ENCODE assay signal across 3 cellular contexts in genomic region chr11:22001803-22002202, GRCh38.
DNase-seq lines count a peak whose midpoint lies in the region; ATAC-seq and TF ChIP-seq lines count a peak whose summit lies in the region.
"Not testable (repeated sequence)": the region's sequence is repeated elsewhere in the genome, so short reads cannot be mapped to it uniquely, and the experiment has no call there.

No MANE protein-coding gene starts in this region.

- not testable (repeated sequence) for DNase-seq in endodermal cell; left lobe of liver (ENCODE audit: low spot score); right lobe of liver

- H3K27ac Mint-ChIP-seq in endodermal cell, result not testable (repeated sequence)

- intact Hi-C loops in right lobe of liver (cut with DNase I), result not testable (repeated sequence)

- H3K4me1 ChIP-seq in endodermal cell (ENCODE audit: control insufficient read depth, insufficient read depth, low read length); right lobe of liver: not testable (repeated sequence)

- 73 to 96% methylated on average over 2 to 6 of the region's 6 CpGs for WGBS in endodermal cell (ENCODE audit: insufficient coverage in 1 of 2, insufficient read length in 1 of 2), 2 experiments
- WGBS in right lobe of liver (ENCODE audit: insufficient coverage, low coverage, low lambda C conversion rate, missing lambda C conversion rate), result 39% methylated on average over 5 of the region's 6 CpGs

- H3K4me3 Mint-ChIP-seq in endodermal cell, result not testable (repeated sequence)

- not testable (repeated sequence) for H3K27me3 Mint-ChIP-seq in endodermal cell (ENCODE audit: insufficient read depth)

- H3K4me3 ChIP-seq in endodermal cell (ENCODE audit: low read length), result peak overlapping the region; percentile 18
- not testable (repeated sequence) for H3K4me3 ChIP-seq in right lobe of liver

- H3K4me1 Mint-ChIP-seq in endodermal cell, result not testable (repeated sequence)

- not testable (repeated sequence) for H3K27me3 ChIP-seq in endodermal cell (ENCODE audit: control insufficient read depth, insufficient read depth, low read length, poor library complexity, severe bottlenecking); right lobe of liver

- not testable (repeated sequence) for H3K36me3 ChIP-seq in endodermal cell (ENCODE audit: control insufficient read depth, insufficient read depth, low read length); right lobe of liver

- not testable (repeated sequence) for TF ChIP-seq CTCF in endodermal cell (conservative IDR thresholded peaks at IDR 0.05); right lobe of liver (IDR thresholded peaks at IDR 0.05)

- H3K9me3 Mint-ChIP-seq in endodermal cell, result peaks cover 25% of the 10 kb centered on the region

- peaks cover 11% of the 10 kb centered on the region for H3K9me3 ChIP-seq in endodermal cell (ENCODE audit: control insufficient read depth, low read length)
- H3K9me3 ChIP-seq in right lobe of liver, result not testable (repeated sequence)

- TF ChIP-seq POLR2A in right lobe of liver (IDR thresholded peaks at IDR 0.05), result not testable (repeated sequence)

- not testable (repeated sequence) for H3K27ac ChIP-seq in endodermal cell (ENCODE audit: low read depth, low read length); right lobe of liver

- not testable (repeated sequence) for H3K36me3 Mint-ChIP-seq in endodermal cell (ENCODE audit: low read depth)

- H3K9ac ChIP-seq in endodermal cell (ENCODE audit: extremely low read depth, low read length, poor library complexity, severe bottlenecking), result not testable (repeated sequence)

- ATAC-seq in left lobe of liver, result peak; percentile 43
- peak in 3 of 4 donors; percentile 54 to 85 (median 58) for ATAC-seq in right lobe of liver
